Comparison of ENCODE assay signal across 19 cellular contexts in the genomic region with DNA sequence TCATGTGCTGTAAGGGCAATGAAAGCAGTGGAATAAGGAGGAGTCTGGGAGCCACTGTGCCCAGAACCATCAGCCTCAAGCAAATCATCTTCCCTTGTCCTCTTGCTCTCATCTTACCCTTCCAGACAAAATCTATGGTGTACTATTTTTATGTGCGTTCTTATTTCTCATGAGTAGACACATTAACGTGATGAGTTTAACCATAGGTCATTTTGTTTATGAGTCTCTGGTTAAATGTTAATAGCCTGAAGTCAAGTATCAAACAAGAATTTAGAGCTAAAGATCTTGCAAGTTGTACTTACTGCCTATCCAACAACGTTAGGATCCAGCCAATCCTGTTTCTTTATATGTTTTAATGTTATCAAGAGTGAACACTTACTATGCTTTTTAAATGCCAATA.
DNase-seq lines count a peak whose midpoint lies in the region; ATAC-seq, FAIRE-seq and TF ChIP-seq lines count a peak whose summit lies in the region.
"Had no signal": no experiment of that assay in that cellular context is flagged by ENCODE, and none has a peak within 500 bp of the region (broad histone marks: within the 10 kb centered on the region; RNA-seq: fewer than 3 reads in every experiment).

No MANE protein-coding gene starts in this region.

- no peak overlapping the region for H3K4me3 ChIP-seq in psoas muscle
- no peak overlapping the region for H3K4me3 ChIP-seq in SJCRH30
- H3K4me3 ChIP-seq in vagina: no peak overlapping the region

- TF ChIP-seq POLR2A in vagina (IDR thresholded peaks at IDR 0.05): no peak

- H3K27ac ChIP-seq in psoas muscle: peak overlapping the region; percentile 47
- no peak overlapping the region for H3K27ac ChIP-seq in SJCRH30
- no peak overlapping the region for H3K27ac ChIP-seq in vagina
- H3K27ac ChIP-seq: RWPE1 had no signal

- TF ChIP-seq CTCF in psoas muscle (IDR thresholded peaks at IDR 0.05) (no peak), vagina (IDR thresholded peaks at IDR 0.05) (no peak)

- intact Hi-C loops in psoas muscle (cut with DNase I) (loop anchor here in 1 of 2 donors (10.0 kb wide), 1 partner anchor 93 kb away; no protein-coding TSS in a partner anchor), vagina (cut with DNase I) (no loop called here)

- ATAC-seq in psoas muscle (no peak), HG02981 (IDR thresholded peaks at IDR 0.05; ENCODE audit: unreplicated experiment) (no peak)

- WGBS in psoas muscle, 3 donors: 42 to 67% (median 60%) methylated on average over 3 of the region's 3 CpGs

- no peaks in the 10 kb centered on the region for H3K9me3 ChIP-seq in psoas muscle
- H3K9me3 ChIP-seq in SJCRH30 (replicated peaks): no peaks in the 10 kb centered on the region
- no peaks in the 10 kb centered on the region for H3K9me3 ChIP-seq in vagina

- H3K36me3 ChIP-seq in psoas muscle (ENCODE audit: insufficient read depth in 1 of 2, low read depth in 1 of 2): no peaks in the 10 kb centered on the region
- no peaks in the 10 kb centered on the region for H3K36me3 ChIP-seq in SJCRH30
- H3K36me3 ChIP-seq in vagina: no peaks in the 10 kb centered on the region

- peak; percentile 23 for FAIRE-seq in endometrium (lab: Jason Lieb, UNC)
- FAIRE-seq: H54 had no signal

- H3K27me3 ChIP-seq in psoas muscle (ENCODE audit: insufficient read depth in 3 of 3, low read length in 2 of 3) (no peaks in the 10 kb centered on the region), SJCRH30 (no peaks in the 10 kb centered on the region), vagina (no peaks in the 10 kb centered on the region)

- DNase-seq in RPMI7951 (ENCODE audit: low read depth) (peak; percentile 28), left kidney (ENCODE audit: low read depth, low spot score) (peak; percentile 66), psoas muscle (no peak), MV-4-11 (lab: John Stamatoyannopoulos, UW) (no peak), SJCRH30 (no peak), vagina (ENCODE audit: extremely low spot score in 2 of 2) (no peak)
- DNase-seq: C1 segment of cervical spinal cord; CD4-positive, alpha-beta memory T cell; DMS53; KBM-7; NCI-H1694; NCI-H2029 treated with DMSO at 0.1 percent for 48 hours; NCI-H446 treated with DMSO at 0.1 percent for 48 hours; NCI-H526; SHP77 had no signal

- peaks cover 35% of the 10 kb centered on the region for H3K4me1 ChIP-seq in psoas muscle
- peaks cover 22% of the 10 kb centered on the region for H3K4me1 ChIP-seq in SJCRH30
- H3K4me1 ChIP-seq in vagina: peaks cover 29% of the 10 kb centered on the region

Comparison
In these comparisons a context has a peak if more than half of its experiments do, and no peak if none do; other contexts are left out.
1. DNase-seq: peak in RPMI7951 (single experiment) and left kidney (single experiment); none in psoas muscle (0 of 2), MV-4-11 (single experiment), SJCRH30 (0 of 2) and vagina (0 of 2).